In genomic region chr5:93304391-93304790, GRCh38 we compare ENCODE assay signal across 1 cellular context.
TF ChIP-seq lines count a peak whose summit lies in the region.

No MANE protein-coding gene starts in this region.

TF ChIP-seq in H1, 55 proteins besides CTCF, POLR2A, EP300 and RAD21 (continued from another document):
- TF ChIP-seq RXRA (IDR thresholded peaks at IDR 0.05; ENCODE audit: insufficient read depth, low read depth, low read length), result no peak
- TF ChIP-seq CHD1 (IDR thresholded peaks at IDR 0.05; ENCODE audit: low read depth, low read length), result no peak
- no peak for TF ChIP-seq JUND (IDR thresholded peaks at IDR 0.05; ENCODE audit: low read length)
- TF ChIP-seq CTBP2 (IDR thresholded peaks at IDR 0.05; ENCODE audit: borderline replicate concordance, insufficient read depth, insufficient read length, low read length), result no peak
- TF ChIP-seq SP2 (IDR thresholded peaks at IDR 0.05; ENCODE audit: low read length), result no peak
- no peak for TF ChIP-seq SIN3A (conservative IDR thresholded peaks at IDR 0.05 in 1 of 2, IDR thresholded peaks at IDR 0.05 in 1 of 2; ENCODE audit: low read depth in 1 of 2, low read length in 2 of 2)
- no peak for TF ChIP-seq SP1 (IDR thresholded peaks at IDR 0.05; ENCODE audit: low read depth, low read length)
- no peak for TF ChIP-seq CHD2 (IDR thresholded peaks at IDR 0.05; ENCODE audit: low read length)
